ENCODE assay signal across 9 cellular contexts in genomic region chr2:132670961-132671781, GRCh38. TPM values are rescaled to one million over a fixed set of nuclear protein-coding genes. Genes with fewer than 3 reads are reported as not detected.
DNase-seq lines count a peak whose midpoint lies in the region; TF ChIP-seq lines count a peak whose summit lies in the region.
"Had no signal": no experiment of that assay in that cellular context is flagged by ENCODE, and none has a peak within 500 bp of the region (broad histone marks: within the 10 kb centered on the region; RNA-seq: fewer than 3 reads in every experiment).

No MANE protein-coding gene starts in this region.

- POLR2A ChIA-PET in GM10248 (lab: Yijun Ruan, JAX), result no interaction called here
- POLR2A ChIA-PET in CD4-positive, alpha-beta memory T cell (lab: Charles Lee; ENCODE audit: partially characterized antibody), result no interaction called here

- H3K4me1 ChIP-seq in iPS-15b (ENCODE audit: control insufficient read depth, insufficient read depth, low read length), result no peaks in the 10 kb centered on the region
- no peaks in the 10 kb centered on the region for H3K4me1 ChIP-seq in CD4-positive, alpha-beta memory T cell (ENCODE audit: insufficient read depth, low read length)

- no peak overlapping the region for H3K9ac ChIP-seq in iPS-15b (ENCODE audit: low read depth, low read length)

- no peaks in the 10 kb centered on the region for H3K36me3 Mint-ChIP-seq in CD4-positive, alpha-beta memory T cell

- no peak overlapping the region for H3K27ac ChIP-seq in CD4-positive, alpha-beta memory T cell (ENCODE audit: low read depth, low read length)
- H3K27ac ChIP-seq: HL-60 had no signal

- H3K4me1 Mint-ChIP-seq in CD4-positive, alpha-beta memory T cell, result peaks cover 0 to 4% (median 1%) of the 10 kb centered on the region in 4 donors

- H3K4me3 ChIP-seq in HFF-Myc (replicated peaks; ENCODE audit: low read depth, low read length) (peak overlapping the region; percentile 14; the same call in 1 of the 2 replicates), WI38 (ENCODE audit: low read depth, low read length) (peak overlapping the region; percentile 82), iPS-15b (ENCODE audit: low read depth, low read length) (peak overlapping the region; percentile 73)
- no peak overlapping the region for H3K4me3 ChIP-seq in CD4-positive, alpha-beta memory T cell (ENCODE audit: low read length in 2 of 2)

- peaks cover 19 to 26% of the 10 kb centered on the region in 2 donors for H3K27me3 Mint-ChIP-seq in CD4-positive, alpha-beta memory T cell

- H3K9me3 ChIP-seq in iPS-15b (ENCODE audit: control insufficient read depth, insufficient read depth, low read length), result no peaks in the 10 kb centered on the region
- no peaks in the 10 kb centered on the region for H3K9me3 ChIP-seq in CD4-positive, alpha-beta memory T cell (ENCODE audit: control insufficient read depth in 1 of 2, low read length in 2 of 2)

- DNase-seq in HFF-Myc (ENCODE audit: extremely low read depth, low read depth), result no peak
- peak; percentile 33 for DNase-seq in smooth muscle cell of the brain vasculature (ENCODE audit: low read depth, low spot score)
- DNase-seq in superior temporal gyrus (ENCODE audit: extremely low spot score), result no peak
- no peak for DNase-seq in OCI-M1 (lab: John Stamatoyannopoulos, UW)
- no peak for DNase-seq in GM10248 (ENCODE audit: extremely low spot score)
- DNase-seq in CD4-positive, alpha-beta memory T cell, result no peak

- no peaks in the 10 kb centered on the region for H3K36me3 ChIP-seq in iPS-15b (ENCODE audit: control insufficient read depth, insufficient read depth, low read length)
- no peaks in the 10 kb centered on the region for H3K36me3 ChIP-seq in CD4-positive, alpha-beta memory T cell (ENCODE audit: insufficient read depth, low read length)

- intact Hi-C loops in CD4-positive, alpha-beta memory T cell (cut with micrococcal nuclease), result no loop called here

- CTCF ChIA-PET in GM10248 (lab: Yijun Ruan, JAX), result no interaction called here
- CTCF ChIA-PET in CD4-positive, alpha-beta memory T cell (lab: Charles Lee; ENCODE audit: partially characterized antibody), result no interaction called here

- H3K4me3 Mint-ChIP-seq in CD4-positive, alpha-beta memory T cell, result no peak overlapping the region

- no peak overlapping the region for H3K27ac Mint-ChIP-seq in CD4-positive, alpha-beta memory T cell

- TF ChIP-seq CTCF in HFF-Myc (IDR thresholded peaks at IDR 0.05; ENCODE audit: low read depth, low read length, missing control alignments) (no peak), WI38 (IDR thresholded peaks at IDR 0.05; ENCODE audit: low read depth, low read length) (no peak), GM10248 (IDR thresholded peaks at IDR 0.05; ENCODE audit: control extremely low read depth, extremely low read depth, low read depth, missing control alignments) (no peak)

- H3K27me3 ChIP-seq in iPS-15b (ENCODE audit: control insufficient read depth, insufficient read depth, low read length), result peaks cover 59% of the 10 kb centered on the region
- no peaks in the 10 kb centered on the region for H3K27me3 ChIP-seq in CD4-positive, alpha-beta memory T cell (ENCODE audit: insufficient read depth, low read length)

- peaks cover 0 to 3% (median under 1%) of the 10 kb centered on the region in 8 donors for H3K9me3 Mint-ChIP-seq in CD4-positive, alpha-beta memory T cell

RNA-seq across cellular contexts. Expression of gene LYPD1, which starts 1.2 kb away (rescaled TPM):
- total RNA-seq in CD4-positive, alpha-beta memory T cell, result not detected
- polyA plus RNA-seq in CD4-positive, alpha-beta memory T cell, result not detected

Comparison
In these comparisons a context has a peak if more than half of its experiments do, and no peak if none do; other contexts are left out.
1. H3K4me3 ChIP-seq: peak in HFF-Myc (single experiment), WI38 (single experiment) and iPS-15b (single experiment); none in CD4-positive, alpha-beta memory T cell (0 of 2).